ENCODE assay signal across 15 cellular contexts in genomic region chr1:216705686-216706085, GRCh38. TPM values are rescaled to one million over a fixed set of nuclear protein-coding genes. Genes with fewer than 3 reads are reported as not detected.
A peak's percentile ranks its signal among the peaks of the same experiment; 100 is the strongest.
DNase-seq lines count a peak whose midpoint lies in the region; ATAC-seq and TF ChIP-seq lines count a peak whose summit lies in the region.
"Had no signal": no experiment of that assay in that cellular context is flagged by ENCODE, and none has a peak within 500 bp of the region (broad histone marks: within the 10 kb centered on the region; RNA-seq: fewer than 3 reads in every experiment).

No MANE protein-coding gene starts in this region.

- TF ChIP-seq CTCF in lower lobe of right lung (IDR thresholded peaks at IDR 0.05): no peak

- TF ChIP-seq POLR2A in GM18505 (IDR thresholded peaks at IDR 0.05; ENCODE audit: borderline replicate concordance, extremely low read depth, insufficient read depth, insufficient read length): no peak

- ATAC-seq in esophagus mucosa (peak; percentile 75), HG02852 (IDR thresholded peaks at IDR 0.05; ENCODE audit: unreplicated experiment) (no peak), GM18505 (IDR thresholded peaks at IDR 0.05; ENCODE audit: unreplicated experiment) (no peak), lower lobe of right lung (no peak)
- ATAC-seq: activated T-cell treated with anti-CD3 and anti-CD28 coated beads, Interleukin-2, amount 50 U/mL, for 72 hours; stimulated activated naive B cell treated with anti-CD40 and anti-IgM and Interleukin-4, amounts not matched to agents 10 μg/mL and 1 μg/mL and 100 μg/mL, for 72 hours had no signal

- no peaks in the 10 kb centered on the region for H3K36me3 ChIP-seq in lower lobe of right lung
- H3K36me3 ChIP-seq: upper lobe of left lung had no signal

- no peak overlapping the region for H3K4me3 ChIP-seq in lower lobe of right lung
- H3K4me3 ChIP-seq: upper lobe of left lung had no signal

- DNase-seq in DMS 273 (lab: John Stamatoyannopoulos, UW; ENCODE audit: unreplicated experiment): peak; percentile 96
- peak; percentile 95 for DNase-seq in NCI-H1436 treated with DMSO at 0.1 percent for 48 hours (lab: John Stamatoyannopoulos, UW)
- peak; percentile 8 to 64 for DNase-seq in NCI-H526 (lab: John Stamatoyannopoulos, UW)
- no peak for DNase-seq in lower lobe of right lung
- DNase-seq in GM19238 (ENCODE audit: insufficient read length, low spot score): no peak
- DNase-seq: activated CD4-positive, alpha-beta T cell treated with anti-CD3 and anti-CD28 coated beads, Interleukin-2, amount 50 U/mL, for 48 hours; activated T-cell treated with anti-CD3 and anti-CD28 coated beads, Interleukin-2, amount 50 U/mL, for 72 hours; DMS79; islet precursor cell; stimulated activated naive B cell treated with anti-CD40 and anti-IgM and Interleukin-4, amounts not matched to agents 10 μg/mL and 1 μg/mL and 100 μg/mL, for 72 hours; upper lobe of left lung had no signal

- no peaks in the 10 kb centered on the region for H3K9me3 ChIP-seq in lower lobe of right lung
- H3K9me3 ChIP-seq: upper lobe of left lung had no signal

- no peak overlapping the region for H3K27ac ChIP-seq in lower lobe of right lung
- H3K27ac ChIP-seq: upper lobe of left lung had no signal

- H3K4me1 ChIP-seq in lower lobe of right lung: no peaks in the 10 kb centered on the region
- H3K4me1 ChIP-seq: upper lobe of left lung had no signal

- H3K27me3 ChIP-seq in lower lobe of right lung (ENCODE audit: low read depth): no peaks in the 10 kb centered on the region
- H3K27me3 ChIP-seq: upper lobe of left lung had no signal

- intact Hi-C loops in lower lobe of right lung (cut with DNase I): no loop called here

RNA-seq across cellular contexts. Expression of gene ESRRG, which starts 17.5 kb away (rescaled TPM):
- total RNA-seq in esophagus mucosa (0.40 TPM), lower lobe of right lung (1.9 TPM)
- total RNA-seq: activated T-cell treated with anti-CD3 and anti-CD28 coated beads, Interleukin-2, amount 50 U/mL, for 72 hours; chondrocyte had no signal

Comparison
In these comparisons a context has a peak if more than half of its experiments do, and no peak if none do; other contexts are left out.
1. DNase-seq: peak in DMS 273 (single experiment), NCI-H1436 treated with DMSO at 0.1 percent for 48 hours (single experiment) and NCI-H526 (2 of 2); none in lower lobe of right lung (single experiment) and GM19238 (single experiment).